In genomic region chr1:17039522-17039921, GRCh38 we compare ENCODE assay signal across 26 cellular contexts. TPM values are rescaled to one million over a fixed set of nuclear protein-coding genes. Genes with fewer than 3 reads are reported as not detected.
DNase-seq lines count a peak whose midpoint lies in the region; ATAC-seq, FAIRE-seq and TF ChIP-seq lines count a peak whose summit lies in the region.
"Had no signal": no experiment of that assay in that cellular context is flagged by ENCODE, and none has a peak within 500 bp of the region (broad histone marks: within the 10 kb centered on the region; RNA-seq: fewer than 3 reads in every experiment).

No MANE protein-coding gene starts in this region.

- TF ChIP-seq RAD21 in H1 (IDR thresholded peaks at IDR 0.05 in 1 of 2, conservative IDR thresholded peaks at IDR 0.05 in 1 of 2; ENCODE audit: low read depth in 2 of 2, low read length in 2 of 2) (no peak), HepG2 (CRISPR knock-in tag; IDR thresholded peaks at IDR 0.05) (no peak)

- H2BK20ac ChIP-seq in H1 (ENCODE audit: low read length) = no peak overlapping the region

- no peak for TF ChIP-seq CTCF in OCI-LY7 (conservative IDR thresholded peaks at IDR 0.05; ENCODE audit: low read length)
- no peak for TF ChIP-seq CTCF in H1 (IDR thresholded peaks at IDR 0.05; ENCODE audit: control extremely low read depth in 1 of 3, insufficient read depth in 1 of 3, low read depth in 1 of 3, low read length in 3 of 3)
- no peak for TF ChIP-seq CTCF in tibial artery (IDR thresholded peaks at IDR 0.05)
- no peak for TF ChIP-seq CTCF in HepG2 (CRISPR knock-in tag; IDR thresholded peaks at IDR 0.05)

- H2BK15ac ChIP-seq in H1 (ENCODE audit: low read length) = no peak overlapping the region

- H4K91ac ChIP-seq in H1 (replicated peaks; ENCODE audit: insufficient read length, low read length) = no peak overlapping the region

- no peak overlapping the region for H3K18ac ChIP-seq in H1 (ENCODE audit: extremely low read depth, low read length)

- no peak for ATAC-seq in HepG2
- no peak for ATAC-seq in GM21515 (IDR thresholded peaks at IDR 0.05; ENCODE audit: unreplicated experiment)
- ATAC-seq: GM12878 had no signal

- no peak overlapping the region for H3K14ac ChIP-seq in H1 (ENCODE audit: insufficient read length)

- peaks cover 82% of the 10 kb centered on the region for H3K36me3 ChIP-seq in OCI-LY7 (ENCODE audit: insufficient read depth, low read length)
- peaks cover 10 to 44% (median 14%) of the 10 kb centered on the region in 4 experiments for H3K36me3 ChIP-seq in H1 (ENCODE audit: control insufficient read depth in 2 of 4, insufficient read depth in 4 of 4, low read length in 3 of 4)
- H3K36me3 ChIP-seq in tibial artery = peaks cover 46 to 68% (median 55%) of the 10 kb centered on the region in 3 donors
- peaks cover 12 to 54% of the 10 kb centered on the region in 2 experiments for H3K36me3 ChIP-seq in HepG2 (replicated peaks in 1 of 2; ENCODE audit: control insufficient read depth in 1 of 2, insufficient read depth in 2 of 2, low read length in 2 of 2)

- no peak for TF ChIP-seq EP300 in H1 (IDR thresholded peaks at IDR 0.05; ENCODE audit: borderline replicate concordance in 1 of 2, low read depth in 2 of 2, low read length in 2 of 2)
- no peak for TF ChIP-seq EP300 in HepG2 (IDR thresholded peaks at IDR 0.05; ENCODE audit: low read depth in 2 of 2, low read length in 2 of 2)
- no peak for TF ChIP-seq EP300 in HepG2 (CRISPR knock-in tag; IDR thresholded peaks at IDR 0.05; ENCODE audit: borderline replicate concordance)

- no peak overlapping the region for H4K8ac ChIP-seq in H1 (ENCODE audit: extremely low read depth, insufficient read depth, low read length)

- TSS peak; percentile 21 for BruUV-seq in OCI-LY7 (replicated peaks; lab: Mats Ljungman, UMichigan)
- no TSS peak for BruUV-seq in HepG2 (replicated peaks; lab: Mats Ljungman, UMichigan)

- no peaks in the 10 kb centered on the region for H3K27me3 ChIP-seq in H1 (replicated peaks in 1 of 4; ENCODE audit: control insufficient read depth in 3 of 4, extremely low read depth in 1 of 4, insufficient read depth in 3 of 4, low read length in 3 of 4)
- no peaks in the 10 kb centered on the region for H3K27me3 ChIP-seq in tibial artery
- no peaks in the 10 kb centered on the region for H3K27me3 ChIP-seq in HepG2 (ENCODE audit: control insufficient read depth in 1 of 2, insufficient read depth in 2 of 2, low read length in 2 of 2)
- H3K27me3 ChIP-seq: BE2C, BLaER1 had no signal

- H2AK5ac ChIP-seq in H1 (ENCODE audit: low read depth, low read length) = no peak overlapping the region

- H3K9ac ChIP-seq in H1 (replicated peaks in 1 of 4; ENCODE audit: extremely low read depth in 1 of 4, low read depth in 3 of 4, low read length in 3 of 4) (no peak overlapping the region), HepG2 (ENCODE audit: insufficient read depth, low read depth, low read length) (no peak overlapping the region)
- H3K9ac ChIP-seq: BLaER1 had no signal

- no peaks in the 10 kb centered on the region for H3K9me2 ChIP-seq in OCI-LY7 (ENCODE audit: insufficient read depth, low read length)

- H3K4me3 ChIP-seq in OCI-LY7 (ENCODE audit: low read depth, low read length, poor library complexity, severe bottlenecking) (no peak overlapping the region), H1 (ENCODE audit: extremely low read depth in 1 of 4, insufficient read depth in 2 of 4, low read depth in 3 of 4, low read length in 4 of 4) (no peak overlapping the region), tibial artery (no peak overlapping the region), HepG2 (replicated peaks in 1 of 3; ENCODE audit: insufficient read depth in 1 of 3, low read depth in 2 of 3, low read length in 3 of 3) (no peak overlapping the region)
- H3K4me3 ChIP-seq: BLaER1, GM12878 had no signal

- H2BK120ac ChIP-seq in H1 (replicated peaks; ENCODE audit: low read depth, low read length) = no peak overlapping the region

- H2AFZ ChIP-seq in OCI-LY7 (ENCODE audit: low read length) (no peak overlapping the region), H1 (ENCODE audit: low read length) (no peak overlapping the region), HepG2 (ENCODE audit: low read length) (no peak overlapping the region)

- H3K79me2 ChIP-seq in OCI-LY7 (ENCODE audit: insufficient read depth, low read depth, low read length) (peaks cover 14% of the 10 kb centered on the region; the same call in 1 of the 2 replicates), H1 (ENCODE audit: control insufficient read depth in 1 of 2, insufficient read depth in 2 of 2, low read length in 2 of 2) (no peaks in the 10 kb centered on the region), HepG2 (ENCODE audit: insufficient read depth, low read length) (no peaks in the 10 kb centered on the region)

- H3K27ac ChIP-seq in OCI-LY7 (ENCODE audit: low read depth, low read length, poor library complexity, severe bottlenecking) (no peak overlapping the region), H1 (ENCODE audit: low read depth, low read length) (no peak overlapping the region), tibial artery (no peak overlapping the region), HepG2 (ENCODE audit: extremely low read length, insufficient read depth, low read length) (no peak overlapping the region)
- H3K27ac ChIP-seq: BLaER1 had no signal

- no peak overlapping the region for H3K4me2 ChIP-seq in OCI-LY7 (ENCODE audit: low read length)
- no peak overlapping the region for H3K4me2 ChIP-seq in H1 (ENCODE audit: insufficient read depth in 1 of 2, low read depth in 2 of 2, low read length in 2 of 2)
- no peak overlapping the region for H3K4me2 ChIP-seq in HepG2 (ENCODE audit: low read depth, low read length)
- H3K4me2 ChIP-seq: BLaER1 had no signal

- no peak overlapping the region for H3K56ac ChIP-seq in H1 (replicated peaks; ENCODE audit: insufficient read length, low read depth, low read length)

- FAIRE-seq in H1 (lab: Jason Lieb, UNC) (no peak), HepG2 (lab: Jason Lieb, UNC) (no peak)
- FAIRE-seq: A204.1, GM12878, GM12892, GM18507 had no signal

- no peak overlapping the region for H2BK5ac ChIP-seq in H1 (ENCODE audit: low read depth, low read length)

- no peaks in the 10 kb centered on the region for H3K23me2 ChIP-seq in H1 (ENCODE audit: low read depth, low read length)

- POLR2A ChIA-PET in OCI-LY7 (lab: Charles Lee) = interaction anchor here (1.1 kb wide), 1 partner anchor 9 kb away, joined by 3 read pairs; no protein-coding TSS in a partner anchor
- POLR2A ChIA-PET in H1 (lab: Charles Lee; ENCODE audit: partially characterized antibody) = interaction anchor here (1.3 kb wide), 1 partner anchor 53 kb away, joined by 3 read pairs; no protein-coding TSS in a partner anchor
- POLR2A ChIA-PET in HepG2 (lab: Yijun Ruan, JAX) = no interaction called here

- H4K5ac ChIP-seq in H1 (ENCODE audit: insufficient read length, low read depth, low read length) = no peak overlapping the region

- no peak overlapping the region for H3K4ac ChIP-seq in H1 (replicated peaks; ENCODE audit: insufficient read length, low read depth, low read length)

- TF ChIP-seq POLR2A in H1 (IDR thresholded peaks at IDR 0.05; ENCODE audit: control extremely low read depth in 1 of 2, low read depth in 2 of 2, low read length in 2 of 2) = no peak
- TF ChIP-seq POLR2A in HepG2 (IDR thresholded peaks at IDR 0.05; ENCODE audit: insufficient read depth in 1 of 2, low read depth in 2 of 2, low read length in 2 of 2) = no peak

- CTCF ChIA-PET in OCI-LY7 (lab: Charles Lee; ENCODE audit: unreplicated experiment) = no interaction called here
- CTCF ChIA-PET in H1 (lab: Charles Lee; ENCODE audit: partially characterized antibody) = interaction anchor here (1.3 to 1.9 kb wide), 2 partner anchors 12 to 53 kb away, joined by 6 read pairs; no protein-coding TSS in a partner anchor
- CTCF ChIA-PET in HepG2 (lab: Yijun Ruan, JAX; ENCODE audit: low intra/inter-chr PET ratio, low total read pairs) = no interaction called here

- no peaks in the 10 kb centered on the region for H3K79me1 ChIP-seq in H1 (ENCODE audit: low read depth, low read length)

- H2BK12ac ChIP-seq in H1 (ENCODE audit: low read depth, low read length) = no peak overlapping the region

- H3K23ac ChIP-seq in H1 (ENCODE audit: insufficient read length) = no peak overlapping the region

- in situ Hi-C loops in HepG2 (cut with HindIII; ENCODE audit: extremely low pct_ligation_motif_present, low pct_unique_long_range_greater_than_20kb) = no loop called here

- intact Hi-C loops in OCI-LY7 (cut with micrococcal nuclease; ENCODE audit: unreplicated experiment) (no loop called here), tibial artery (cut with DNase I; ENCODE audit: low total_unique reads) (no loop called here), HepG2 (cut with micrococcal nuclease; ENCODE audit: unreplicated experiment) (no loop called here)

- WGBS in H1 (ENCODE audit: extremely low coverage in 1 of 2, insufficient coverage in 1 of 2, insufficient read length in 1 of 2, insufficient replicate concordance in 2 of 2, low coverage in 1 of 2, low lambda C conversion rate in 2 of 2, missing lambda C conversion rate in 1 of 2), 2 experiments = 97% methylated on average over 2 of the region's 2 CpGs; no CpG with 5 or more reads in 1 of the 2 experiments
- 97% methylated on average over 2 of the region's 2 CpGs for WGBS in HepG2 (ENCODE audit: low lambda C conversion rate)

- H3K4me1 ChIP-seq in OCI-LY7 (ENCODE audit: insufficient read depth, low read length, poor library complexity, severe bottlenecking) (no peaks in the 10 kb centered on the region), H1 (replicated peaks in 1 of 4; ENCODE audit: control insufficient read depth in 3 of 4, insufficient read depth in 4 of 4, low read length in 3 of 4) (no peaks in the 10 kb centered on the region), tibial artery (no peaks in the 10 kb centered on the region), HepG2 (ENCODE audit: insufficient read depth, low read length) (no peaks in the 10 kb centered on the region)
- H3K4me1 ChIP-seq: BE2C, BLaER1 had no signal

- H3K9me3 ChIP-seq in OCI-LY7 (ENCODE audit: low read length) (no peaks in the 10 kb centered on the region), H1 (ENCODE audit: insufficient read depth in 2 of 2, low read depth in 1 of 2, low read length in 1 of 2) (no peaks in the 10 kb centered on the region), tibial artery (no peaks in the 10 kb centered on the region), HepG2 (ENCODE audit: low read length) (no peaks in the 10 kb centered on the region)
- H3K9me3 ChIP-seq: BE2C, BLaER1 had no signal

- H4K20me1 ChIP-seq in OCI-LY7 (ENCODE audit: insufficient read depth, low read length) (no peaks in the 10 kb centered on the region), H1 (replicated peaks in 1 of 2; ENCODE audit: control insufficient read depth in 1 of 2, insufficient read depth in 2 of 2, low read length in 2 of 2) (peaks cover 0 to 1% of the 10 kb centered on the region in 2 experiments), HepG2 (ENCODE audit: insufficient read depth, low read length) (no peaks in the 10 kb centered on the region)

- DNase-seq in OCI-LY7 (ENCODE audit: low spot score) (no peak), H1 (ENCODE audit: low read depth in 1 of 2, low spot score in 2 of 2) (no peak), tibial artery (no peak), HepG2 (ENCODE audit: low spot score) (no peak)
- DNase-seq: 8988T; ACHN; BE2C; C1 segment of cervical spinal cord; CD4-positive, alpha-beta memory T cell; CD4-positive, CD25-positive, alpha-beta regulatory T cell; CD8-positive, alpha-beta memory T cell; COR-L47; DMS 273 treated with DMSO at 0.1 percent for 48 hours; DMS153; DMS53; DMS79; DND-41; EL; GDM1 had no signal

RNA-seq across cellular contexts. Expression of gene SDHB, which starts 14.3 kb away (rescaled TPM):
- 103 and 106 TPM in 2 replicates for total RNA-seq in OCI-LY7 (2014; rRNA removed; shearing (Covaris generic))
- total RNA-seq in OCI-LY7 (2022) (98.4 and 105 TPM in 2 replicates), HepG2 (2016; rRNA removed; fragmentation: Illumina TruSeq; extraction: Trizol) (142 and 174 TPM in 2 replicates)
- 90.7 and 98.7 TPM in 2 replicates for total RNA-seq in H1 (2021; fragmentation: NEBNext Ultra II Directional; extraction: Animal tissue kit (Norgen Biotek cat#: 25700))
- polyA plus RNA-seq in H1 (2011; rRNA removed) (67.1 and 84.0 TPM in 2 replicates), HepG2 (2011; rRNA removed) (110 and 136 TPM in 2 replicates)
- polyA plus RNA-seq in H1 (2011; cell fraction: cytosol; rRNA removed) = 94.6 TPM
- 57.2 TPM for polyA plus RNA-seq in H1 (2011; cell fraction: nucleus; rRNA removed)
- 73.0 to 88.0 TPM (median 79.9 TPM) in 4 replicates for polyA plus RNA-seq in H1 (2012, experiment 1 of 2)
- polyA plus RNA-seq in H1 (2012, experiment 2 of 2) = 65.6 TPM
- polyA plus RNA-seq in H1 (2013, experiment 1 of 2) = 100 TPM
- 91.9 TPM for polyA plus RNA-seq in H1 (2013, experiment 2 of 2)
- 121 and 172 TPM in 2 replicates for polyA minus RNA-seq in H1 (2011; rRNA and poly(A)+ RNA removed)
- polyA minus RNA-seq in H1 (2011; cell fraction: cytosol; rRNA and poly(A)+ RNA removed) = 41.2 TPM
- 36.9 TPM for polyA minus RNA-seq in H1 (2011; cell fraction: nucleus; rRNA and poly(A)+ RNA removed)
- 51.4 and 55.9 TPM in 2 replicates for total RNA-seq in HepG2 (2016; cell fraction: cytosol; rRNA removed; fragmentation: Illumina TruSeq; extraction: Trizol; ENCODE audit: low read depth)
- total RNA-seq in HepG2 (2016; cell fraction: insoluble cytoplasmic fraction; rRNA removed; fragmentation: Illumina TruSeq; extraction: Trizol) = 149 and 181 TPM in 2 replicates
- 63.6 and 75.1 TPM in 2 replicates for total RNA-seq in HepG2 (2016; cell fraction: membrane; rRNA removed; fragmentation: Illumina TruSeq; extraction: Trizol)
- 52.4 and 60.7 TPM in 2 replicates for total RNA-seq in HepG2 (2016; cell fraction: nucleus; rRNA removed; fragmentation: Illumina TruSeq; extraction: Trizol)
- 90.5 and 93.2 TPM in 2 replicates for polyA plus RNA-seq in HepG2 (2011; cell fraction: cytosol; rRNA removed)
- 32.8 and 36.9 TPM in 2 replicates for polyA plus RNA-seq in HepG2 (2011; cell fraction: nucleus; rRNA removed)
- 57.3 and 68.1 TPM in 2 replicates for polyA plus RNA-seq in HepG2 (2012)
- polyA plus RNA-seq in HepG2 (2016; cell fraction: cytosol; fragmentation: Illumina TruSeq; extraction: Trizol; ENCODE audit: low read depth) = 39.4 and 46.4 TPM in 2 replicates
- polyA plus RNA-seq in HepG2 (2016; cell fraction: insoluble cytoplasmic fraction; fragmentation: Illumina TruSeq; extraction: Trizol; ENCODE audit: low read depth) = 164 and 177 TPM in 2 replicates
- 45.2 and 45.6 TPM in 2 replicates for polyA plus RNA-seq in HepG2 (2016; cell fraction: membrane; fragmentation: Illumina TruSeq; extraction: Trizol; ENCODE audit: low read depth)
- 71.0 and 75.4 TPM in 2 replicates for polyA plus RNA-seq in HepG2 (2016; cell fraction: nucleus; fragmentation: Illumina TruSeq; extraction: Trizol; ENCODE audit: insufficient read depth, low read depth)
- polyA minus RNA-seq in HepG2 (2011; rRNA and poly(A)+ RNA removed; ENCODE audit: low replicate concordance) = 49.9 and 135 TPM in 2 replicates
- polyA minus RNA-seq in HepG2 (2011; cell fraction: cytosol; rRNA and poly(A)+ RNA removed) = 48.1 and 57.8 TPM in 2 replicates
- polyA minus RNA-seq in HepG2 (2011; cell fraction: nucleus; rRNA and poly(A)+ RNA removed) = 35.9 and 50.1 TPM in 2 replicates

RNA-seq across cellular contexts. Expression of gene ATP13A2, which starts 27.8 kb away (rescaled TPM):
- total RNA-seq in OCI-LY7 (2014; rRNA removed; shearing (Covaris generic)) = 25.0 and 28.1 TPM in 2 replicates
- 28.8 and 31.4 TPM in 2 replicates for total RNA-seq in OCI-LY7 (2022)
- total RNA-seq in H1 (2021; fragmentation: NEBNext Ultra II Directional; extraction: Animal tissue kit (Norgen Biotek cat#: 25700)) = 82.1 and 89.8 TPM in 2 replicates
- polyA plus RNA-seq in H1 (2011; rRNA removed) = 83.6 and 137 TPM in 2 replicates
- 64.7 TPM for polyA plus RNA-seq in H1 (2011; cell fraction: cytosol; rRNA removed)
- 131 TPM for polyA plus RNA-seq in H1 (2011; cell fraction: nucleus; rRNA removed)
- polyA plus RNA-seq in H1 (2012, experiment 1 of 2) = 47.7 to 93.4 TPM (median 83.0 TPM) in 4 replicates
- polyA plus RNA-seq in H1 (2012, experiment 2 of 2) = 73.1 TPM
- polyA plus RNA-seq in H1 (2013, experiment 1 of 2) = 78.0 TPM
- polyA plus RNA-seq in H1 (2013, experiment 2 of 2) = 85.3 TPM
- polyA minus RNA-seq in H1 (2011; rRNA and poly(A)+ RNA removed) = 96.7 and 126 TPM in 2 replicates
- 97.8 TPM for polyA minus RNA-seq in H1 (2011; cell fraction: cytosol; rRNA and poly(A)+ RNA removed)
- polyA minus RNA-seq in H1 (2011; cell fraction: nucleus; rRNA and poly(A)+ RNA removed) = 55.4 TPM
- 14.4 and 16.2 TPM in 2 replicates for total RNA-seq in HepG2 (2016; rRNA removed; fragmentation: Illumina TruSeq; extraction: Trizol)
- 3.0 and 3.3 TPM in 2 replicates for total RNA-seq in HepG2 (2016; cell fraction: cytosol; rRNA removed; fragmentation: Illumina TruSeq; extraction: Trizol; ENCODE audit: low read depth)
- total RNA-seq in HepG2 (2016; cell fraction: insoluble cytoplasmic fraction; rRNA removed; fragmentation: Illumina TruSeq; extraction: Trizol) = 8.8 and 17.7 TPM in 2 replicates
- 9.8 and 12.1 TPM in 2 replicates for total RNA-seq in HepG2 (2016; cell fraction: membrane; rRNA removed; fragmentation: Illumina TruSeq; extraction: Trizol)
- 17.5 and 18.8 TPM in 2 replicates for total RNA-seq in HepG2 (2016; cell fraction: nucleus; rRNA removed; fragmentation: Illumina TruSeq; extraction: Trizol)
- polyA plus RNA-seq in HepG2 (2011; rRNA removed) = 13.2 and 20.1 TPM in 2 replicates
- 10.6 and 20.7 TPM in 2 replicates for polyA plus RNA-seq in HepG2 (2011; cell fraction: cytosol; rRNA removed)
- polyA plus RNA-seq in HepG2 (2011; cell fraction: nucleus; rRNA removed) = 55.3 TPM in 2 replicates
- polyA plus RNA-seq in HepG2 (2012) = 12.3 and 21.9 TPM in 2 replicates
- 4.2 and 5.1 TPM in 2 replicates for polyA plus RNA-seq in HepG2 (2016; cell fraction: cytosol; fragmentation: Illumina TruSeq; extraction: Trizol; ENCODE audit: low read depth)
- 10.4 and 14.1 TPM in 2 replicates for polyA plus RNA-seq in HepG2 (2016; cell fraction: insoluble cytoplasmic fraction; fragmentation: Illumina TruSeq; extraction: Trizol; ENCODE audit: low read depth)
- polyA plus RNA-seq in HepG2 (2016; cell fraction: membrane; fragmentation: Illumina TruSeq; extraction: Trizol; ENCODE audit: low read depth) = 8.9 and 9.5 TPM in 2 replicates
- polyA plus RNA-seq in HepG2 (2016; cell fraction: nucleus; fragmentation: Illumina TruSeq; extraction: Trizol; ENCODE audit: insufficient read depth, low read depth) = 30.5 and 36.7 TPM in 2 replicates
- polyA minus RNA-seq in HepG2 (2011; rRNA and poly(A)+ RNA removed; ENCODE audit: low replicate concordance) = 32.4 and 84.8 TPM in 2 replicates
- 26.9 and 31.8 TPM in 2 replicates for polyA minus RNA-seq in HepG2 (2011; cell fraction: cytosol; rRNA and poly(A)+ RNA removed)
- polyA minus RNA-seq in HepG2 (2011; cell fraction: nucleus; rRNA and poly(A)+ RNA removed) = 9.3 and 18.5 TPM in 2 replicates

RNA-seq across cellular contexts. Expression of gene MFAP2, which starts 59.1 kb away (rescaled TPM):
- total RNA-seq in OCI-LY7 (2014; rRNA removed; shearing (Covaris generic)) = not detected in 2 replicates
- total RNA-seq in OCI-LY7 (2022) = not detected in 2 replicates
- total RNA-seq in H1 (2021; fragmentation: NEBNext Ultra II Directional; extraction: Animal tissue kit (Norgen Biotek cat#: 25700)) = 172 and 188 TPM in 2 replicates
- polyA plus RNA-seq in H1 (2011; rRNA removed) = 326 and 394 TPM in 2 replicates
- polyA plus RNA-seq in H1 (2011; cell fraction: cytosol; rRNA removed) = 219 TPM
- 360 TPM for polyA plus RNA-seq in H1 (2011; cell fraction: nucleus; rRNA removed)
- 114 to 218 TPM (median 204 TPM) in 4 replicates for polyA plus RNA-seq in H1 (2012, experiment 1 of 2)
- polyA plus RNA-seq in H1 (2012, experiment 2 of 2) = 253 TPM
- polyA plus RNA-seq in H1 (2013, experiment 1 of 2) = 278 TPM
- polyA plus RNA-seq in H1 (2013, experiment 2 of 2) = 321 TPM
- 64.4 and 85.3 TPM in 2 replicates for polyA minus RNA-seq in H1 (2011; rRNA and poly(A)+ RNA removed)
- polyA minus RNA-seq in H1 (2011; cell fraction: cytosol; rRNA and poly(A)+ RNA removed) = 121 TPM
- 111 TPM for polyA minus RNA-seq in H1 (2011; cell fraction: nucleus; rRNA and poly(A)+ RNA removed)
- total RNA-seq in HepG2 (2016; rRNA removed; fragmentation: Illumina TruSeq; extraction: Trizol) = 0.21 and 1.1 TPM in 2 replicates
- 0.40 and 0.62 TPM in 2 replicates for total RNA-seq in HepG2 (2016; cell fraction: cytosol; rRNA removed; fragmentation: Illumina TruSeq; extraction: Trizol; ENCODE audit: low read depth)
- 0.27 and 0.93 TPM in 2 replicates for total RNA-seq in HepG2 (2016; cell fraction: insoluble cytoplasmic fraction; rRNA removed; fragmentation: Illumina TruSeq; extraction: Trizol)
- total RNA-seq in HepG2 (2016; cell fraction: membrane; rRNA removed; fragmentation: Illumina TruSeq; extraction: Trizol) = 0.37 and 0.38 TPM in 2 replicates
- total RNA-seq in HepG2 (2016; cell fraction: nucleus; rRNA removed; fragmentation: Illumina TruSeq; extraction: Trizol) = 0.66 and 1.8 TPM in 2 replicates
- polyA plus RNA-seq in HepG2 (2011; rRNA removed) = 1.4 and 2.1 TPM in 2 replicates
- polyA plus RNA-seq in HepG2 (2011; cell fraction: cytosol; rRNA removed) = 1.5 and 1.8 TPM in 2 replicates
- polyA plus RNA-seq in HepG2 (2011; cell fraction: nucleus; rRNA removed) = 3.8 and 4.2 TPM in 2 replicates
- 1.1 and 1.6 TPM in 2 replicates for polyA plus RNA-seq in HepG2 (2012)
- 1.2 and 1.3 TPM in 2 replicates for polyA plus RNA-seq in HepG2 (2016; cell fraction: cytosol; fragmentation: Illumina TruSeq; extraction: Trizol; ENCODE audit: low read depth)
- 0.25 and 0.36 TPM in 2 replicates for polyA plus RNA-seq in HepG2 (2016; cell fraction: insoluble cytoplasmic fraction; fragmentation: Illumina TruSeq; extraction: Trizol; ENCODE audit: low read depth)
- 0.59 and 0.74 TPM in 2 replicates for polyA plus RNA-seq in HepG2 (2016; cell fraction: membrane; fragmentation: Illumina TruSeq; extraction: Trizol; ENCODE audit: low read depth)
- polyA plus RNA-seq in HepG2 (2016; cell fraction: nucleus; fragmentation: Illumina TruSeq; extraction: Trizol; ENCODE audit: insufficient read depth, low read depth) = 1.4 and 2.5 TPM in 2 replicates
- polyA minus RNA-seq in HepG2 (2011; rRNA and poly(A)+ RNA removed; ENCODE audit: low replicate concordance) = 1.7 TPM in 1 of 2 replicates, not detected in the other
- 0.62 TPM in 1 of 2 replicates, not detected in the other for polyA minus RNA-seq in HepG2 (2011; cell fraction: cytosol; rRNA and poly(A)+ RNA removed)
- polyA minus RNA-seq in HepG2 (2011; cell fraction: nucleus; rRNA and poly(A)+ RNA removed) = 1.4 TPM in 1 of 2 replicates, not detected in the other
- total RNA-seq: CD4-positive, alpha-beta memory T cell; CD4-positive, CD25-positive, alpha-beta regulatory T cell; CD8-positive, alpha-beta memory T cell; GM12878 had no signal
- polyA plus RNA-seq: CD14-positive monocyte; CD4-positive, alpha-beta memory T cell; CD4-positive, CD25-positive, alpha-beta regulatory T cell had no signal

Comparison
In these comparisons a context has a peak if more than half of its experiments do, and no peak if none do; other contexts are left out.
1. RNA of gene MFAP2, which starts 59.1 kb away (total RNA-seq): 172 to 188 TPM in H1; 0.21 to 1.8 TPM in HepG2 and not detected in OCI-LY7; every median in the first group is over 10 times any median in the second.